In the genomic region with DNA sequence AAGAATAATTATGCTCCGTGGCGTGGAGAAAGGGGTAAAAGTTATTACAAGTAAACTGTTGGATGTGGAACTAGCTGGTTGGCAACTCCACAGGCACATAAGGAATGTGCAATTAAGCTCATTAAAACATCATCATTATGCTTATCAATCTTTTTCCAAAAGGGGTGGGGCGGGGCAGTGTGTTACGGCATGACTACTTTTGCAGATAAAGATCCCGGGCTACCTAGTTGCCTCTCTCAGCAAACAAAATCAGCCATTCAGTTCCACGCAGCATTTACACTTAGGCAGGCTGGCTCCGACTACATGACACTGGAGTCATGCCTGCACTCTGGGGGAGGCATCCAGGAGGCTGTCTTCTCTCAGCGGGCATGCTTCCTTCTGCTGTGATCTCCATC, we compare ENCODE assay signal across 8 cellular contexts.
"Had no signal": no experiment of that assay in that cellular context is flagged by ENCODE, and none has a peak within 500 bp of the region (broad histone marks: within the 10 kb centered on the region; RNA-seq: fewer than 3 reads in every experiment).

No MANE protein-coding gene starts in this region.

- H3K9me3 Mint-ChIP-seq: activated naive CD4-positive, alpha-beta T cell treated with anti-CD3 and anti-CD28 coated beads, Interleukin-2, amount 50 U/mL, for 24 hours; stimulated activated naive CD8-positive, alpha-beta T cell treated with anti-CD3 and anti-CD28 coated beads, Interleukin-15, Interleukin-2, amounts not matched to agents 100 ng/mL and 50 ng/mL, for 24 hours; T-helper 1 cell treated with Interleukin-12 subunit alpha and Interleukin-12 subunit beta and Interleukin-4 antibody, amounts not matched to agents 30 μg/mL and 1 μg/mL, for 36 hours had no signal

- H3K4me3 Mint-ChIP-seq: activated naive CD4-positive, alpha-beta T cell treated with anti-CD3 and anti-CD28 coated beads, Interleukin-2, amount 50 U/mL, for 24 hours; stimulated activated naive CD8-positive, alpha-beta T cell treated with anti-CD3 and anti-CD28 coated beads, Interleukin-15, Interleukin-2, amounts not matched to agents 100 ng/mL and 50 ng/mL, for 24 hours; T-helper 1 cell treated with Interleukin-12 subunit alpha and Interleukin-12 subunit beta and Interleukin-4 antibody, amounts not matched to agents 30 μg/mL and 1 μg/mL, for 36 hours had no signal

- DNase-seq: activated CD4-positive, alpha-beta T cell treated with anti-CD3 and anti-CD28 coated beads, Interleukin-2, amount 50 U/mL, for 1 hour; activated CD4-positive, CD25-positive, alpha-beta regulatory T cell; left ventricle myocardium superior; stimulated activated CD4-positive, alpha-beta T cell treated with anti-CD3 and anti-CD28 coated beads, Interleukin-4, amount 100 ng/mL, for 1 hour; stimulated activated CD8-positive, alpha-beta memory T cell treated with anti-CD3 and anti-CD28 coated beads, Interleukin-4, amount 100 ng/mL, for 48 hours had no signal

- ATAC-seq: left ventricle myocardium superior had no signal

- H3K27me3 Mint-ChIP-seq: activated naive CD4-positive, alpha-beta T cell treated with anti-CD3 and anti-CD28 coated beads, Interleukin-2, amount 50 U/mL, for 24 hours; stimulated activated naive CD8-positive, alpha-beta T cell treated with anti-CD3 and anti-CD28 coated beads, Interleukin-15, Interleukin-2, amounts not matched to agents 100 ng/mL and 50 ng/mL, for 24 hours had no signal

- H3K27ac Mint-ChIP-seq: activated naive CD4-positive, alpha-beta T cell treated with anti-CD3 and anti-CD28 coated beads, Interleukin-2, amount 50 U/mL, for 24 hours; stimulated activated naive CD8-positive, alpha-beta T cell treated with anti-CD3 and anti-CD28 coated beads, Interleukin-15, Interleukin-2, amounts not matched to agents 100 ng/mL and 50 ng/mL, for 24 hours; T-helper 1 cell treated with Interleukin-12 subunit alpha and Interleukin-12 subunit beta and Interleukin-4 antibody, amounts not matched to agents 30 μg/mL and 1 μg/mL, for 36 hours had no signal

- H3K4me1 Mint-ChIP-seq: activated naive CD4-positive, alpha-beta T cell treated with anti-CD3 and anti-CD28 coated beads, Interleukin-2, amount 50 U/mL, for 24 hours had no signal
